1 cellular context compared by ENCODE assay signal in the genomic region with DNA sequence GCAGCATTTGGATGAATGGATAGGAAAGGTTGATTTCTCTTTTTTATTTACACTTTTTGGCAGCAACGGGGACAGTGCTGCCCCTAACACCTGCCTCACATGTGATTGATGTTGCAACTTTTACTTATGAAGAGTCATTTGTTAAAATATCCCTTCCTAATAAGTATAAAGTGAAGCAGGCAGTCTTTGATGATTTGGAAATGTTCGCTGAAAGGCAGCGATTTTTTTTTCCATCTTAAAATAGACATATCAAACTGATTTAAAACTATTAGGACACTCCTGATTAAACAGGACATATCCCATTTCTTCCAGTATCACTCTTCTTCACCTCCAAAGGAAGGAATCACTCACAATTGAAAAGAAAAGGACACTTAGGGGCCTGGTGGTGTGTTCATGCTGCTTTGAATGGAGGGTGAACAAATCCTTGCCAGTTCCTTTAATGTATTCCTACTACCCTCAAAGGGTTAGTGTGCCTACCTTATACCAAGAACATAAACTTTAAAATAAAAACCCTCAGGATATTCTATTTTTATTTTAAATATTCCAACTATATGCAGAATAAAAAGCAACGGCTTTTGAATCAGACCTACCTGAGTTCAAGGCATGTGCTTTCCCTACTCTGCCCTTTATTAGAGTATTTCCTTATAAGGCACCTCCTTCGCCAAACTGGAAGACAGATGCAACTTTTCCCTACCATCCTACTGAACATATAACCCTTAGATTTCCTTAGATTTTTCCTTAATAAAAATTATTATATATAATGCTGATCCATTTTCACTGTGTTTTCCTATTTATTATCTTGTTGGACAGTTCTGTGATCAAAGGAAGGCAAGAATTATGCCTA.
TF ChIP-seq lines count a peak whose summit lies in the region.

No MANE protein-coding gene starts in this region.

TF ChIP-seq in IMR-90, 13 proteins besides CTCF, POLR2A, EP300 and RAD21 (continued from another document):
- TF ChIP-seq, protein P1, sequence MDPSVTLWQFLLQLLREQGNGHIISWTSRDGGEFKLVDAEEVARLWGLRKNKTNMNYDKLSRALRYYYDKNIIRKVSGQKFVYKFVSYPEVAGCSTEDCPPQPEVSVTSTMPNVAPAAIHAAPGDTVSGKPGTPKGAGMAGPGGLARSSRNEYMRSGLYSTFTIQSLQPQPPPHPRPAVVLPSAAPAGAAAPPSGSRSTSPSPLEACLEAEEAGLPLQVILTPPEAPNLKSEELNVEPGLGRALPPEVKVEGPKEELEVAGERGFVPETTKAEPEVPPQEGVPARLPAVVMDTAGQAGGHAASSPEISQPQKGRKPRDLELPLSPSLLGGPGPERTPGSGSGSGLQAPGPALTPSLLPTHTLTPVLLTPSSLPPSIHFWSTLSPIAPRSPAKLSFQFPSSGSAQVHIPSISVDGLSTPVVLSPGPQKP (IDR thresholded peaks at IDR 0.05; ENCODE audit: borderline replicate concordance, low read depth, low read length): no peak
TF ChIP-seq in IMR-90: peak in this region for 1.
